In genomic region chr1:235129774-235130570, GRCh38 we compare ENCODE assay signal across 1 cellular context.
TF ChIP-seq lines count a peak whose summit lies in the region.

No MANE protein-coding gene starts in this region.

TF ChIP-seq in HepG2, 621 proteins besides CTCF, POLR2A, EP300 and RAD21 (continued from another document and continues in another):
- TF ChIP-seq ZNF609 (CRISPR knock-in tag; IDR thresholded peaks at IDR 0.05; ENCODE audit: borderline replicate concordance) (peak; percentile 93), KLF12 (CRISPR knock-in tag; IDR thresholded peaks at IDR 0.05; ENCODE audit: borderline replicate concordance) (no peak), ZNF33B (CRISPR knock-in tag; IDR thresholded peaks at IDR 0.05) (no peak), SAFB2 (CRISPR knock-in tag; IDR thresholded peaks at IDR 0.05; ENCODE audit: borderline replicate concordance, low read depth) (no peak), GATAD1 (CRISPR knock-in tag; IDR thresholded peaks at IDR 0.05) (no peak), SNAPC4 (CRISPR knock-in tag; IDR thresholded peaks at IDR 0.05) (no peak), ZNF564 (CRISPR knock-in tag; IDR thresholded peaks at IDR 0.05) (0 out of 2 replicates have a peak, but pooled peaks have one; percentile 20), HMGA1 (CRISPR knock-in tag; conservative IDR thresholded peaks at IDR 0.05) (no peak), ATF4 (CRISPR knock-in tag; IDR thresholded peaks at IDR 0.05) (no peak), MAX (IDR thresholded peaks at IDR 0.05) (no peak), DRAP1 (CRISPR knock-in tag; IDR thresholded peaks at IDR 0.05) (peak; percentile 33), DMTF1 (CRISPR knock-in tag; IDR thresholded peaks at IDR 0.05) (no peak), AKNA (CRISPR knock-in tag; IDR thresholded peaks at IDR 0.05; ENCODE audit: borderline replicate concordance) (no peak), PTBP1 (IDR thresholded peaks at IDR 0.05; ENCODE audit: low read depth, low read length, poor library complexity, severe bottlenecking) (no peak), MYC (CRISPR knock-in tag; IDR thresholded peaks at IDR 0.05; ENCODE audit: borderline replicate concordance) (no peak), TBX3 (IDR thresholded peaks at IDR 0.05; ENCODE audit: borderline replicate concordance) (no peak), ARNTL (CRISPR knock-in tag; IDR thresholded peaks at IDR 0.05) (no peak), THYN1 (CRISPR knock-in tag; IDR thresholded peaks at IDR 0.05; ENCODE audit: borderline replicate concordance, low read depth) (no peak), ZKSCAN1 (IDR thresholded peaks at IDR 0.05; ENCODE audit: low read length) (no peak), HOXA5 (CRISPR knock-in tag; IDR thresholded peaks at IDR 0.05) (no peak), ZNF34 (CRISPR knock-in tag; IDR thresholded peaks at IDR 0.05; ENCODE audit: borderline replicate concordance) (no peak), MLX (CRISPR knock-in tag; IDR thresholded peaks at IDR 0.05) (peak; percentile 63; the same call in 1 of the 2 replicates), CREBL2 (CRISPR knock-in tag; IDR thresholded peaks at IDR 0.05; ENCODE audit: borderline replicate concordance) (no peak), SATB2 (CRISPR knock-in tag; IDR thresholded peaks at IDR 0.05) (no peak), AHR (CRISPR knock-in tag; IDR thresholded peaks at IDR 0.05) (no peak), ATRX (CRISPR knock-in tag; IDR thresholded peaks at IDR 0.05; ENCODE audit: borderline replicate concordance) (no peak), ZNF777 (CRISPR knock-in tag; IDR thresholded peaks at IDR 0.05) (no peak), ZBTB7B (CRISPR knock-in tag; IDR thresholded peaks at IDR 0.05) (no peak), ZNF572 (CRISPR knock-in tag; IDR thresholded peaks at IDR 0.05) (no peak), FOXM1 (CRISPR knock-in tag; IDR thresholded peaks at IDR 0.05) (no peak), MTF2 (CRISPR knock-in tag; IDR thresholded peaks at IDR 0.05; ENCODE audit: borderline replicate concordance) (no peak), ZNF557 (CRISPR knock-in tag; IDR thresholded peaks at IDR 0.05) (no peak), ZBTB2 (CRISPR knock-in tag; IDR thresholded peaks at IDR 0.05; ENCODE audit: low read depth) (no peak), ZNF121 (CRISPR knock-in tag; IDR thresholded peaks at IDR 0.05) (peak; percentile 93), SMARCC2 (IDR thresholded peaks at IDR 0.05) (no peak), ZUFSP (CRISPR knock-in tag; IDR thresholded peaks at IDR 0.05; ENCODE audit: borderline replicate concordance) (no peak)
